26 cellular contexts compared by ENCODE assay signal in the genomic region with DNA sequence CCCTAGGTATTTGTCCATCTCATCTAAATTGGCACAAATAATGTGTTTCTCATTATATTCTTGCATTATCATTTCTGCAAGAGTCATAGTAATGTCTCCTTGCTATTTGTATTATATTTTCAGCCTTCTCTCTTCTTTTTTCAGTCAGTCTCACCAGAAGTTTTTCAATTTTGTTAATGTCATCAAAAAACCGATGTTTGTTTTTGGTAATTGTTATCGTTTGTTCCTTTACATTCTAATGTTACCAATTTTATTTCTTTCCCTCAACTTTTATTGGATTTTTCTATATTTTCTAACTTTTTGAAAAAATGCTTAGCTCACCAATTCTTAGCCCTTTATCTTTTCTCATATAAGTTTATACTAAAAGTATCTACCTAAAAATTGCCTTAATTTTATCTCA.
A peak's percentile ranks its signal among the peaks of the same experiment; 100 is the strongest.
DNase-seq lines count a peak whose midpoint lies in the region; ATAC-seq, FAIRE-seq and TF ChIP-seq lines count a peak whose summit lies in the region.
"Had no signal": no experiment of that assay in that cellular context is flagged by ENCODE, and none has a peak within 500 bp of the region (broad histone marks: within the 10 kb centered on the region; RNA-seq: fewer than 3 reads in every experiment).

No MANE protein-coding gene starts in this region.

- intact Hi-C loops in HepG2 (cut with micrococcal nuclease; ENCODE audit: unreplicated experiment) (no loop called here), right lobe of liver (cut with DNase I) (no loop called here), K562 (cut with micrococcal nuclease) (no loop called here), pancreas (cut with DNase I) (no loop called here)

- WGBS in HepG2 (ENCODE audit: low lambda C conversion rate): 22% methylated on average over 2 of the region's 2 CpGs
- 83% methylated on average over 2 of the region's 2 CpGs for WGBS in right lobe of liver (ENCODE audit: insufficient coverage, low coverage, low lambda C conversion rate, missing lambda C conversion rate)
- 0% methylated on average over 2 of the region's 2 CpGs for WGBS in K562 (ENCODE audit: insufficient coverage, low coverage, missing lambda C conversion rate)
- WGBS in pancreas, 2 donors: 62 to 81% methylated on average over 2 of the region's 2 CpGs

- CTCF ChIA-PET in HepG2 (lab: Yijun Ruan, JAX; ENCODE audit: low intra/inter-chr PET ratio, low total read pairs) (no interaction called here), K562 (lab: Yijun Ruan, JAX; ENCODE audit: low intra/inter-chr PET ratio) (no interaction called here)

- no peak overlapping the region for H3K4me3 ChIP-seq in HepG2 (replicated peaks in 1 of 3; ENCODE audit: insufficient read depth in 1 of 3, low read depth in 2 of 3, low read length in 3 of 3)
- no peak overlapping the region for H3K4me3 ChIP-seq in right lobe of liver
- H3K4me3 ChIP-seq in K562: no peak overlapping the region
- no peak overlapping the region for H3K4me3 ChIP-seq in pancreas
- H3K4me3 ChIP-seq: BLaER1, GM12878 had no signal

- no peaks in the 10 kb centered on the region for H3K27me3 ChIP-seq in HepG2 (ENCODE audit: control insufficient read depth in 1 of 2, insufficient read depth in 2 of 2, low read length in 2 of 2)
- H3K27me3 ChIP-seq in right lobe of liver: no peaks in the 10 kb centered on the region
- no peaks in the 10 kb centered on the region for H3K27me3 ChIP-seq in K562 (ENCODE audit: control insufficient read depth in 2 of 2, insufficient read depth in 2 of 2, low read length in 2 of 2)
- no peaks in the 10 kb centered on the region for H3K27me3 ChIP-seq in pancreas
- H3K27me3 ChIP-seq: BE2C, BLaER1 had no signal

- H3K9me3 ChIP-seq in HepG2 (ENCODE audit: low read length): no peaks in the 10 kb centered on the region
- H3K9me3 ChIP-seq in right lobe of liver: no peaks in the 10 kb centered on the region
- no peaks in the 10 kb centered on the region; the same call in 1 of the 2 replicates for H3K9me3 ChIP-seq in K562 (replicated peaks; ENCODE audit: control insufficient read depth, insufficient read depth, low read depth, low read length)
- H3K9me3 ChIP-seq in pancreas: no peaks in the 10 kb centered on the region
- H3K9me3 ChIP-seq: BE2C had no signal

- H3K4me1 ChIP-seq in HepG2 (ENCODE audit: insufficient read depth, low read length) (no peaks in the 10 kb centered on the region), right lobe of liver (no peaks in the 10 kb centered on the region), K562 (replicated peaks in 1 of 2; ENCODE audit: control insufficient read depth in 2 of 2, insufficient read depth in 2 of 2, low read length in 2 of 2) (no peaks in the 10 kb centered on the region), pancreas (no peaks in the 10 kb centered on the region)
- H3K4me1 ChIP-seq: BE2C, BLaER1 had no signal

- TF ChIP-seq EP300 in HepG2 (IDR thresholded peaks at IDR 0.05; ENCODE audit: low read depth in 2 of 2, low read length in 2 of 2): no peak
- TF ChIP-seq EP300 in HepG2 (CRISPR knock-in tag; IDR thresholded peaks at IDR 0.05; ENCODE audit: borderline replicate concordance): no peak
- TF ChIP-seq EP300 in K562 (IDR thresholded peaks at IDR 0.05; ENCODE audit: low read length): no peak

- BruUV-seq in HepG2 (replicated peaks; lab: Mats Ljungman, UMichigan) (no TSS peak), K562 (replicated peaks; lab: Mats Ljungman, UMichigan) (no TSS peak)

- no peak overlapping the region for H3K27ac ChIP-seq in HepG2 (ENCODE audit: extremely low read length, insufficient read depth, low read length)
- H3K27ac ChIP-seq in right lobe of liver: no peak overlapping the region
- H3K27ac ChIP-seq in K562 (ENCODE audit: extremely low read depth, low read depth, low read length): no peak overlapping the region
- no peak overlapping the region for H3K27ac ChIP-seq in pancreas
- H3K27ac ChIP-seq: 22Rv1, BLaER1 had no signal

- H3K4me2 ChIP-seq in HepG2 (ENCODE audit: low read depth, low read length): no peak overlapping the region
- H3K4me2 ChIP-seq in K562 (ENCODE audit: insufficient read depth, low read length): no peak overlapping the region
- H3K4me2 ChIP-seq: BLaER1 had no signal

- H3K9me1 ChIP-seq in K562 (ENCODE audit: control insufficient read depth, insufficient read depth, low read length): no peaks in the 10 kb centered on the region

- no peak for FAIRE-seq in HepG2 (lab: Jason Lieb, UNC)
- no peak for FAIRE-seq in K562 (lab: Jason Lieb, UNC)
- peak; percentile 9 for FAIRE-seq in pancreas (lab: Jason Lieb, UNC)
- FAIRE-seq: GM12878, GM12892, GM18507, GM19239 had no signal

- in situ Hi-C loops in HepG2 (cut with HindIII; ENCODE audit: extremely low pct_ligation_motif_present, low pct_unique_long_range_greater_than_20kb): no loop called here
- in situ Hi-C loops in K562 (cut with MboI): no loop called here

- no peak overlapping the region for H2AFZ ChIP-seq in HepG2 (ENCODE audit: low read length)
- H2AFZ ChIP-seq in K562 (ENCODE audit: low read depth, low read length): no peak overlapping the region

- TF ChIP-seq RAD21 in HepG2 (CRISPR knock-in tag; IDR thresholded peaks at IDR 0.05): no peak
- TF ChIP-seq RAD21 in K562 (CRISPR knock-in tag; conservative IDR thresholded peaks at IDR 0.05 in 1 of 2, IDR thresholded peaks at IDR 0.05 in 1 of 2): no peak

- H3K9ac ChIP-seq in HepG2 (ENCODE audit: insufficient read depth, low read depth, low read length): no peak overlapping the region
- no peak overlapping the region for H3K9ac ChIP-seq in K562 (ENCODE audit: insufficient read depth in 1 of 2, low read depth in 2 of 2, low read length in 2 of 2)
- H3K9ac ChIP-seq: BLaER1 had no signal

- TF ChIP-seq CTCF in HepG2 (CRISPR knock-in tag; IDR thresholded peaks at IDR 0.05): no peak
- no peak for TF ChIP-seq CTCF in right lobe of liver (IDR thresholded peaks at IDR 0.05)
- TF ChIP-seq CTCF in K562 (IDR thresholded peaks at IDR 0.05 in 2 of 3, conservative IDR thresholded peaks at IDR 0.05 in 1 of 3; ENCODE audit: insufficient read depth in 2 of 3, low read depth in 1 of 3, low read length in 3 of 3): no peak
- no peak for TF ChIP-seq CTCF in pancreas (IDR thresholded peaks at IDR 0.05)

- POLR2A ChIA-PET in HepG2 (lab: Yijun Ruan, JAX): no interaction called here
- POLR2A ChIA-PET in K562 (lab: Yijun Ruan, JAX): no interaction called here

- H3K79me2 ChIP-seq in HepG2 (ENCODE audit: insufficient read depth, low read length) (no peaks in the 10 kb centered on the region), K562 (ENCODE audit: control insufficient read depth, insufficient read depth, low read length) (no peaks in the 10 kb centered on the region)

- H4K20me1 ChIP-seq in HepG2 (ENCODE audit: insufficient read depth, low read length): no peaks in the 10 kb centered on the region
- no peaks in the 10 kb centered on the region for H4K20me1 ChIP-seq in K562 (replicated peaks; ENCODE audit: control insufficient read depth, insufficient read depth, low read length)
- H4K20me1 ChIP-seq: BLaER1 had no signal

- H3K36me3 ChIP-seq in HepG2 (replicated peaks in 1 of 2; ENCODE audit: control insufficient read depth in 1 of 2, insufficient read depth in 2 of 2, low read length in 2 of 2) (no peaks in the 10 kb centered on the region), right lobe of liver (no peaks in the 10 kb centered on the region), K562 (ENCODE audit: control insufficient read depth, insufficient read depth, low read length) (no peaks in the 10 kb centered on the region), pancreas (no peaks in the 10 kb centered on the region)
- H3K36me3 ChIP-seq: BE2C, BLaER1 had no signal

- no peak for TF ChIP-seq POLR2A in HepG2 (IDR thresholded peaks at IDR 0.05; ENCODE audit: insufficient read depth in 1 of 2, low read depth in 2 of 2, low read length in 2 of 2)
- TF ChIP-seq POLR2A in right lobe of liver (IDR thresholded peaks at IDR 0.05): no peak
- TF ChIP-seq POLR2A in K562 (conservative IDR thresholded peaks at IDR 0.05): no peak

- no peak for DNase-seq in HepG2 (ENCODE audit: low spot score)
- DNase-seq in right lobe of liver: no peak
- no peak for DNase-seq in K562 (ENCODE audit: extremely low read depth in 1 of 4, low spot score in 3 of 4)
- no peak for DNase-seq in pancreas
- no peak for DNase-seq in activated effector memory CD4-positive, alpha-beta T cell treated with Interleukin-2 at 50 U/mL for 16 hours
- DNase-seq: ACHN; BE2C; C1 segment of cervical spinal cord; CD4-positive, alpha-beta memory T cell; CD4-positive, CD25-positive, alpha-beta regulatory T cell; CD8-positive, alpha-beta memory T cell; COR-L47; DMS 273 treated with DMSO at 0.1 percent for 48 hours; DMS153; DMS53; DMS79; DND-41; EL; GDM1 had no signal

- ATAC-seq in HepG2: no peak
- no peak for ATAC-seq in right lobe of liver
- no peak for ATAC-seq in K562
- ATAC-seq in pancreas: no peak
- no peak for ATAC-seq in GM21723 (IDR thresholded peaks at IDR 0.05; ENCODE audit: unreplicated experiment)
- ATAC-seq: GM12878 had no signal

TF ChIP-seq in HepG2, 621 proteins besides CTCF, POLR2A, EP300 and RAD21:
- TF ChIP-seq MAFF (IDR thresholded peaks at IDR 0.05; ENCODE audit: low read depth, low read length) (peak; percentile 88), NFRKB (IDR thresholded peaks at IDR 0.05) (no peak), MAFK (conservative IDR thresholded peaks at IDR 0.05 in 1 of 2, IDR thresholded peaks at IDR 0.05 in 1 of 2; ENCODE audit: low read length in 2 of 2) (peak; percentile 81 to 92)

TF ChIP-seq in K562, 482 proteins besides CTCF, POLR2A, EP300 and RAD21 (continues in another document):
- TF ChIP-seq ETS2 (tag; IDR thresholded peaks at IDR 0.05; ENCODE audit: borderline replicate concordance, poor library complexity, severe bottlenecking) (no peak), SP2 (IDR thresholded peaks at IDR 0.05; ENCODE audit: extremely low read depth, low read depth, low read length, poor library complexity, severe bottlenecking) (no peak), ZNF316 (IDR thresholded peaks at IDR 0.05) (peak; percentile 78), NONO (IDR thresholded peaks at IDR 0.05; ENCODE audit: low read depth in 2 of 2, low read length in 1 of 2) (no peak), CAMTA2 (CRISPR knock-in tag; conservative IDR thresholded peaks at IDR 0.05) (no peak), MCM5 (IDR thresholded peaks at IDR 0.05; ENCODE audit: low read depth) (no peak), MAFG (tag; conservative IDR thresholded peaks at IDR 0.05) (peak; percentile 48), C11orf30 (IDR thresholded peaks at IDR 0.05; ENCODE audit: low read depth) (peak; percentile 43; the same call in 1 of the 2 replicates), ZNF124 (CRISPR knock-in tag; IDR thresholded peaks at IDR 0.05) (no peak), ZNF77 (CRISPR knock-in tag; IDR thresholded peaks at IDR 0.05) (no peak), ZNF347 (CRISPR knock-in tag; IDR thresholded peaks at IDR 0.05; ENCODE audit: low read depth) (no peak), MAFF (IDR thresholded peaks at IDR 0.05; ENCODE audit: low read length) (peak; percentile 36; the same call in 1 of the 2 replicates), CBX5 (IDR thresholded peaks at IDR 0.05; ENCODE audit: borderline replicate concordance, low read depth) (no peak), SIX5 (IDR thresholded peaks at IDR 0.05; ENCODE audit: borderline replicate concordance in 1 of 2, insufficient read depth in 1 of 2, low read depth in 1 of 2, low read length in 2 of 2) (no peak), MAFK (IDR thresholded peaks at IDR 0.05; ENCODE audit: low read length) (0 out of 2 replicates have a peak, but pooled peaks have one; percentile 5)

Comparison
In these comparisons a context has a peak if more than half of its experiments do, and no peak if none do; other contexts are left out.
1. Of the 241 proteins assayed by ChIP-seq in both HepG2 and K562: peak only in HepG2: none; only in K562: MAFG; in both: MAFF and MAFK; in neither: 238.